Comparison of ENCODE assay signal across 8 cellular contexts in genomic region chr22:46013460-46014416, GRCh38. TPM values are rescaled to one million over a fixed set of nuclear protein-coding genes. Genes with fewer than 3 reads are reported as not detected.
A peak's percentile ranks its signal among the peaks of the same experiment; 100 is the strongest.
DNase-seq lines count a peak whose midpoint lies in the region; ATAC-seq and TF ChIP-seq lines count a peak whose summit lies in the region.

No MANE protein-coding gene starts in this region.

- peak; percentile 97 for ATAC-seq in SK-N-SH treated with all-trans-retinoic acid at 6 μM for 48 hours
- ATAC-seq in thoracic aorta (ENCODE audit: insufficient number of reproducible peaks, low FRiP score, low read depth) = peak; percentile 81

- no peaks in the 10 kb centered on the region for H3K36me3 Mint-ChIP-seq in activated naive CD8-positive, alpha-beta T cell
- H3K36me3 Mint-ChIP-seq in glutamatergic neuron (ENCODE audit: unreplicated experiment) = peaks cover 4% of the 10 kb centered on the region
- H3K36me3 Mint-ChIP-seq in osteocyte (ENCODE audit: unreplicated experiment) = peaks cover 2% of the 10 kb centered on the region

- TF ChIP-seq CTCF in glutamatergic neuron (IDR thresholded peaks at IDR 0.05; ENCODE audit: partially characterized antibody, unreplicated experiment) (peak; percentile 68), osteocyte (IDR thresholded peaks at IDR 0.05) (peak; percentile 73), thoracic aorta (IDR thresholded peaks at IDR 0.05) (peak; percentile 70)

- peak overlapping the region; percentile 83 for H3K4me3 ChIP-seq in thoracic aorta

- no peaks in the 10 kb centered on the region for H3K9me3 ChIP-seq in thoracic aorta

- peaks cover 3% of the 10 kb centered on the region for H3K4me1 Mint-ChIP-seq in activated naive CD8-positive, alpha-beta T cell (ENCODE audit: low read depth)
- peaks cover 8% of the 10 kb centered on the region for H3K4me1 Mint-ChIP-seq in glutamatergic neuron (ENCODE audit: low read depth, unreplicated experiment)
- H3K4me1 Mint-ChIP-seq in osteocyte (ENCODE audit: unreplicated experiment) = peaks cover 62% of the 10 kb centered on the region

- peaks cover 4% of the 10 kb centered on the region for H3K9me3 Mint-ChIP-seq in activated naive CD8-positive, alpha-beta T cell (ENCODE audit: low read depth)
- peaks cover 8% of the 10 kb centered on the region for H3K9me3 Mint-ChIP-seq in glutamatergic neuron (ENCODE audit: unreplicated experiment)
- H3K9me3 Mint-ChIP-seq in osteocyte (ENCODE audit: unreplicated experiment) = peaks cover 6% of the 10 kb centered on the region

- H3K36me3 ChIP-seq in thoracic aorta = no peaks in the 10 kb centered on the region

- no peaks in the 10 kb centered on the region for H3K27me3 Mint-ChIP-seq in activated naive CD8-positive, alpha-beta T cell
- H3K27me3 Mint-ChIP-seq in glutamatergic neuron (ENCODE audit: unreplicated experiment) (peaks cover 4% of the 10 kb centered on the region), osteocyte (ENCODE audit: unreplicated experiment) (no peaks in the 10 kb centered on the region)

- H3K27me3 ChIP-seq in thoracic aorta (replicated peaks; ENCODE audit: insufficient read depth) = no peaks in the 10 kb centered on the region

- H3K4me3 Mint-ChIP-seq in activated naive CD8-positive, alpha-beta T cell = peak overlapping the region; percentile 87
- H3K4me3 Mint-ChIP-seq in glutamatergic neuron (ENCODE audit: unreplicated experiment) = peak overlapping the region; percentile 84
- peak overlapping the region; percentile 68 for H3K4me3 Mint-ChIP-seq in osteocyte (ENCODE audit: unreplicated experiment)

- in situ Hi-C loops in G401 (cut with HindIII; ENCODE audit: low sequenced_read_pairs) = no loop called here

- H3K27ac Mint-ChIP-seq in activated naive CD8-positive, alpha-beta T cell = peak overlapping the region; percentile 68
- H3K27ac Mint-ChIP-seq in glutamatergic neuron (ENCODE audit: unreplicated experiment) (no peak overlapping the region), osteocyte (ENCODE audit: unreplicated experiment) (peak overlapping the region; percentile 94)

- peaks cover 9 to 24% of the 10 kb centered on the region in 2 donors for H3K4me1 ChIP-seq in thoracic aorta (ENCODE audit: control insufficient read depth in 1 of 2, low read depth in 2 of 2)

- DNase-seq in G401 (ENCODE audit: low spot score) (peak; percentile 74), H4 (ENCODE audit: low spot score) (peak; percentile 93), M059J (ENCODE audit: low read depth) (peak; percentile 94), glutamatergic neuron (peak; percentile 94), osteocyte (ENCODE audit: extremely low spot score, unreplicated experiment) (peak; percentile 98), thoracic aorta (ENCODE audit: low spot score) (peak; percentile 84)

- peak overlapping the region; percentile 95 to 98 for H3K27ac ChIP-seq in thoracic aorta

TF ChIP-seq in SK-N-SH treated with all-trans-retinoic acid at 6 μM for 48 hours, 23 proteins besides CTCF, POLR2A, EP300 and RAD21 (continues in another document):
- 0 out of 2 replicates have a peak, but pooled peaks have one; percentile 5 for TF ChIP-seq ZNF8 (CRISPR knock-in tag; IDR thresholded peaks at IDR 0.05)
- no peak for TF ChIP-seq ZC3H10 (CRISPR knock-in tag; IDR thresholded peaks at IDR 0.05)
- TF ChIP-seq PATZ1 (CRISPR knock-in tag; IDR thresholded peaks at IDR 0.05; ENCODE audit: borderline replicate concordance) = peak; percentile 86; the same call in 1 of the 2 replicates
- no peak for TF ChIP-seq ISL1 (CRISPR knock-in tag; IDR thresholded peaks at IDR 0.05)
- peak; percentile 26; the same call in 1 of the 2 replicates for TF ChIP-seq CSDC2 (CRISPR knock-in tag; IDR thresholded peaks at IDR 0.05)
- TF ChIP-seq CSRNP3 (CRISPR knock-in tag; IDR thresholded peaks at IDR 0.05) = no peak
- no peak for TF ChIP-seq RARB (CRISPR knock-in tag; IDR thresholded peaks at IDR 0.05)
- TF ChIP-seq BACH2 (CRISPR knock-in tag; IDR thresholded peaks at IDR 0.05; ENCODE audit: borderline replicate concordance) = peak; percentile 46; the same call in 1 of the 2 replicates
- no peak for TF ChIP-seq ZNF565 (CRISPR knock-in tag; conservative IDR thresholded peaks at IDR 0.05; ENCODE audit: low read depth)
- TF ChIP-seq CREB5 (CRISPR knock-in tag; IDR thresholded peaks at IDR 0.05; ENCODE audit: low read depth) = no peak
- no peak for TF ChIP-seq PPARA (CRISPR knock-in tag; IDR thresholded peaks at IDR 0.05; ENCODE audit: borderline replicate concordance)
- TF ChIP-seq ARNTL (CRISPR knock-in tag; IDR thresholded peaks at IDR 0.05; ENCODE audit: borderline replicate concordance, low read depth) = no peak
- TF ChIP-seq ZFP30 (CRISPR knock-in tag; IDR thresholded peaks at IDR 0.05) = no peak
- no peak for TF ChIP-seq ESRRG (CRISPR knock-in tag; IDR thresholded peaks at IDR 0.05)
- peak; percentile 15; the same call in 1 of the 2 replicates for TF ChIP-seq TCF4 (CRISPR knock-in tag; IDR thresholded peaks at IDR 0.05; ENCODE audit: borderline replicate concordance)
- TF ChIP-seq OSR1 (CRISPR knock-in tag; IDR thresholded peaks at IDR 0.05) = no peak
- TF ChIP-seq POU6F1 (CRISPR knock-in tag; IDR thresholded peaks at IDR 0.05; ENCODE audit: borderline replicate concordance, low read depth) = no peak
- TF ChIP-seq TOX (CRISPR knock-in tag; IDR thresholded peaks at IDR 0.05; ENCODE audit: borderline replicate concordance) = no peak

RNA-seq across cellular contexts. Expression of gene WNT7B, which starts 36.8 kb away (rescaled TPM):
- total RNA-seq in G401 (2014; rRNA removed; shearing (Covaris generic)) = not detected in 2 replicates
- 0.66 and 1.9 TPM in 2 replicates for total RNA-seq in H4 (2014; rRNA removed; shearing (Covaris generic))
- 14.2 and 26.6 TPM in 2 replicates for total RNA-seq in M059J (2014; rRNA removed; shearing (Covaris generic))
- total RNA-seq in glutamatergic neuron (ENCODE audit: unreplicated experiment) (0.37 TPM), osteocyte (2.3 and 2.7 TPM in 2 replicates), thoracic aorta (not detected)

Comparison
In these comparisons a context has a peak if more than half of its experiments do, and no peak if none do; other contexts are left out.
1. Peak in every context shown above with its lines: DNase-seq, ATAC-seq, H3K4me3 ChIP-seq and H3K27ac ChIP-seq.